In genomic region chr6:52664185-52664990, GRCh38 we compare ENCODE assay signal across 8 cellular contexts. TPM values are rescaled to one million over a fixed set of nuclear protein-coding genes. Genes with fewer than 3 reads are reported as not detected.
DNase-seq lines count a peak whose midpoint lies in the region; ATAC-seq, FAIRE-seq and TF ChIP-seq lines count a peak whose summit lies in the region.

No MANE protein-coding gene starts in this region.

- no peaks in the 10 kb centered on the region for H3K9me3 Mint-ChIP-seq in activated naive CD8-positive, alpha-beta T cell treated with anti-CD3 and anti-CD28 coated beads, Interleukin-2, amount 50 U/mL, for 24 hours

- H3K27ac ChIP-seq in SK-N-SH (ENCODE audit: low read depth in 2 of 2, low read length in 1 of 2) (peak overlapping the region; percentile 39 to 87; a peak in 2 of 4 replicates), pancreas (peak overlapping the region; percentile 20 to 84 (median 62))

- peak overlapping the region; percentile 67 for H3K9ac ChIP-seq in SK-N-SH

- H3K27me3 ChIP-seq in SK-N-SH (ENCODE audit: insufficient read depth) (no peaks in the 10 kb centered on the region), pancreas (no peaks in the 10 kb centered on the region)

- FAIRE-seq in pancreas (lab: Jason Lieb, UNC) = no peak

- no peaks in the 10 kb centered on the region for H3K36me3 Mint-ChIP-seq in activated naive CD8-positive, alpha-beta T cell treated with anti-CD3 and anti-CD28 coated beads, Interleukin-2, amount 50 U/mL, for 24 hours (ENCODE audit: low read depth)

- H4K20me1 ChIP-seq in SK-N-SH (ENCODE audit: insufficient read depth) = no peaks in the 10 kb centered on the region

- no peak for TF ChIP-seq EP300 in SK-N-SH (IDR thresholded peaks at IDR 0.05; ENCODE audit: borderline replicate concordance in 1 of 2, low read depth in 1 of 2, low read length in 1 of 2)

- TF ChIP-seq RAD21 in SK-N-SH (IDR thresholded peaks at IDR 0.05; ENCODE audit: low read length) = no peak

- CTCF ChIA-PET in SK-N-SH (lab: Yijun Ruan, JAX) = interaction anchor here (1.1 to 2.4 kb wide), 10 partner anchors 10 to 763 kb away, joined by 3 to 13 read pairs (median 6); partner anchors contain the start of genes EFHC1 and MCM3

- peaks cover 5% of the 10 kb centered on the region for H3K4me1 Mint-ChIP-seq in activated naive CD8-positive, alpha-beta T cell treated with anti-CD3 and anti-CD28 coated beads, Interleukin-2, amount 50 U/mL, for 24 hours

- peaks cover 2% of the 10 kb centered on the region for H3K27me3 Mint-ChIP-seq in activated naive CD8-positive, alpha-beta T cell treated with anti-CD3 and anti-CD28 coated beads, Interleukin-2, amount 50 U/mL, for 24 hours

- intact Hi-C loops in cardiac septum (cut with DNase I) (loop anchor here (5.0 kb wide), 2 partner anchors 142 to 162 kb away; no protein-coding TSS in a partner anchor), pancreas (cut with DNase I) (loop anchor here in 2 of 3 donors (2.0 to 5.0 kb wide), 2 partner anchors 247 to 252 kb away; no protein-coding TSS in a partner anchor)

- ATAC-seq in HG02610 (IDR thresholded peaks at IDR 0.05; ENCODE audit: unreplicated experiment) (peak; percentile 91), pancreas (peak; percentile 96 to 99 (median 98))
- ATAC-seq in activated naive CD8-positive, alpha-beta T cell treated with anti-CD3 and anti-CD28 coated beads, Interleukin-2, amount 50 U/mL, for 24 hours = peak; percentile 96

- 2% methylated on average over 41 of the region's 53 CpGs for WGBS in SK-N-SH (ENCODE audit: low lambda C conversion rate)
- WGBS in pancreas, 2 donors = 1% methylated on average over 40 to 53 of the region's 53 CpGs

- H3K79me2 ChIP-seq in SK-N-SH (ENCODE audit: insufficient read depth) = peaks cover 30% of the 10 kb centered on the region; the same call in 1 of the 2 replicates

- H3K4me2 ChIP-seq in SK-N-SH = peak overlapping the region; percentile 78

- H3K27ac Mint-ChIP-seq in activated naive CD8-positive, alpha-beta T cell treated with anti-CD3 and anti-CD28 coated beads, Interleukin-2, amount 50 U/mL, for 24 hours = no peak overlapping the region

- POLR2A ChIA-PET in SK-N-SH (lab: Yijun Ruan, JAX) = interaction anchor here (1.1 kb wide), 1 partner anchor 302 kb away, joined by 3 read pairs; the partner anchor contains the start of gene PAQR8

- H3F3A ChIP-seq in SK-N-SH (replicated peaks; ENCODE audit: insufficient read depth) = peaks cover 21% of the 10 kb centered on the region

- H3K4me3 ChIP-seq in GM12865 (ENCODE audit: low read depth, low read length) (peak overlapping the region; percentile 78), NB4 (ENCODE audit: low read depth, low read length) (peak overlapping the region; percentile 68), SK-N-SH (ENCODE audit: low read depth in 2 of 2, low read length in 1 of 2) (peak overlapping the region; percentile 65 to 75), pancreas (peak overlapping the region; percentile 58 to 76 (median 71))

- H3K9me3 ChIP-seq in SK-N-SH (no peaks in the 10 kb centered on the region), pancreas (no peaks in the 10 kb centered on the region)

- peak; percentile 58 for TF ChIP-seq POLR2A in NB4 (IDR thresholded peaks at IDR 0.05; ENCODE audit: extremely low read depth, insufficient read length)

- peaks cover 7 to 32% of the 10 kb centered on the region in 2 experiments; a peak in 3 of 4 replicates for H3K4me1 ChIP-seq in SK-N-SH (ENCODE audit: control insufficient read depth in 1 of 2, insufficient read depth in 2 of 2, low read depth in 1 of 2, low read length in 1 of 2)
- H3K4me1 ChIP-seq in pancreas = no peaks in the 10 kb centered on the region

- DNase-seq in GM12865 (ENCODE audit: low read depth) (peak; percentile 97), NB4 (ENCODE audit: low read depth) (peak; percentile 98), SK-N-SH (peak; percentile 97), cardiac septum (ENCODE audit: low spot score) (peak; percentile 94), pancreas (peak; percentile 92 to 96 (median 93)), ureter (ENCODE audit: low spot score) (peak; percentile 90)
- peak; percentile 75 for DNase-seq in activated naive CD8-positive, alpha-beta T cell treated with anti-CD3 and anti-CD28 coated beads, Interleukin-2, amount 50 U/mL, for 24 hours

- peak overlapping the region; percentile 94 for H2AFZ ChIP-seq in SK-N-SH (ENCODE audit: low read depth)

- TF ChIP-seq CTCF in GM12865 (IDR thresholded peaks at IDR 0.05; ENCODE audit: insufficient read depth, low read depth, low read length, missing control alignments) (no peak), NB4 (IDR thresholded peaks at IDR 0.05; ENCODE audit: low read depth, low read length) (no peak), SK-N-SH (IDR thresholded peaks at IDR 0.05) (no peak), pancreas (IDR thresholded peaks at IDR 0.05) (no peak)

- H3K4me3 Mint-ChIP-seq in activated naive CD8-positive, alpha-beta T cell treated with anti-CD3 and anti-CD28 coated beads, Interleukin-2, amount 50 U/mL, for 24 hours = no peak overlapping the region

- H3K36me3 ChIP-seq in SK-N-SH (replicated peaks in 1 of 2; ENCODE audit: control insufficient read depth in 1 of 2, insufficient read depth in 2 of 2, low read length in 1 of 2) (peaks cover 9% of the 10 kb centered on the region in 2 experiments), pancreas (no peaks in the 10 kb centered on the region)

- H3K9me2 ChIP-seq in SK-N-SH = no peaks in the 10 kb centered on the region

TF ChIP-seq in SK-N-SH, 30 proteins besides CTCF, POLR2A, EP300 and RAD21 (continues in another document):
- no peak for TF ChIP-seq GABPA (IDR thresholded peaks at IDR 0.05; ENCODE audit: low read depth)
- no peak for TF ChIP-seq TEAD4 (IDR thresholded peaks at IDR 0.05; ENCODE audit: borderline replicate concordance, insufficient read depth)
- TF ChIP-seq, protein P1, sequence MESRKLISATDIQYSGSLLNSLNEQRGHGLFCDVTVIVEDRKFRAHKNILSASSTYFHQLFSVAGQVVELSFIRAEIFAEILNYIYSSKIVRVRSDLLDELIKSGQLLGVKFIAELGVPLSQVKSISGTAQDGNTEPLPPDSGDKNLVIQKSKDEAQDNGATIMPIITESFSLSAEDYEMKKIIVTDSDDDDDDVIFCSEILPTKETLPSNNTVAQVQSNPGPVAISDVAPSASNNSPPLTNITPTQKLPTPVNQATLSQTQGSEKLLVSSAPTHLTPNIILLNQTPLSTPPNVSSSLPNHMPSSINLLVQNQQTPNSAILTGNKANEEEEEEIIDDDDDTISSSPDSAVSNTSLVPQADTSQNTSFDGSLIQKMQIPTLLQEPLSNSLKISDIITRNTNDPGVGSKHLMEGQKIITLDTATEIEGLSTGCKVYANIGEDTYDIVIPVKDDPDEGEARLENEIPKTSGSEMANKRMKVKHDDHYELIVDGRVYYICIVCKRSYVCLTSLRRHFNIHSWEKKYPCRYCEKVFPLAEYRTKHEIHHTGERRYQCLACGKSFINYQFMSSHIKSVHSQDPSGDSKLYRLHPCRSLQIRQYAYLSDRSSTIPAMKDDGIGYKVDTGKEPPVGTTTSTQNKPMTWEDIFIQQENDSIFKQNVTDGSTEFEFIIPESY (IDR thresholded peaks at IDR 0.05; ENCODE audit: borderline replicate concordance, low read depth) = 0 out of 2 replicates have a peak, but pooled peaks have one; percentile 31
- peak; percentile 79; the same call in 1 of the 2 replicates for TF ChIP-seq TAF1 (IDR thresholded peaks at IDR 0.05; ENCODE audit: borderline replicate concordance, low read depth, low read length)
- TF ChIP-seq, protein P2, sequence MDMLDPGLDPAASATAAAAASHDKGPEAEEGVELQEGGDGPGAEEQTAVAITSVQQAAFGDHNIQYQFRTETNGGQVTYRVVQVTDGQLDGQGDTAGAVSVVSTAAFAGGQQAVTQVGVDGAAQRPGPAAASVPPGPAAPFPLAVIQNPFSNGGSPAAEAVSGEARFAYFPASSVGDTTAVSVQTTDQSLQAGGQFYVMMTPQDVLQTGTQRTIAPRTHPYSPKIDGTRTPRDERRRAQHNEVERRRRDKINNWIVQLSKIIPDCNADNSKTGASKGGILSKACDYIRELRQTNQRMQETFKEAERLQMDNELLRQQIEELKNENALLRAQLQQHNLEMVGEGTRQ (IDR thresholded peaks at IDR 0.05; ENCODE audit: borderline replicate concordance, low read depth, low read length) = no peak
- TF ChIP-seq NRF1 (IDR thresholded peaks at IDR 0.05; ENCODE audit: low read depth, low read length) = no peak
- no peak for TF ChIP-seq FOXJ3 (CRISPR knock-in tag; IDR thresholded peaks at IDR 0.05)
- TF ChIP-seq, protein P3, sequence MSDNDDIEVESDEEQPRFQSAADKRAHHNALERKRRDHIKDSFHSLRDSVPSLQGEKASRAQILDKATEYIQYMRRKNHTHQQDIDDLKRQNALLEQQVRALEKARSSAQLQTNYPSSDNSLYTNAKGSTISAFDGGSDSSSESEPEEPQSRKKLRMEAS (IDR thresholded peaks at IDR 0.05; ENCODE audit: low read depth) = no peak
- peak; percentile 87 for TF ChIP-seq REST (IDR thresholded peaks at IDR 0.05; ENCODE audit: low read depth, low read length)

RNA-seq across cellular contexts. Expression of gene TMEM14A, which starts 6.5 kb away (rescaled TPM):
- polyA plus RNA-seq in SK-N-SH (2012; rRNA removed) = 42.4 and 48.7 TPM in 2 replicates
- 60.0 and 68.7 TPM in 2 replicates for polyA plus RNA-seq in SK-N-SH (2012; cell fraction: cytosol; rRNA removed)
- polyA plus RNA-seq in SK-N-SH (2012; cell fraction: nucleus; rRNA removed) = 5.1 and 18.3 TPM in 2 replicates
- total RNA-seq in cardiac septum = 8.3 TPM
- total RNA-seq in pancreas = 10 to 100 TPM; 12.4 to 24.4 (median 17.3) TPM
- polyA plus RNA-seq in pancreas = 10 to 100 TPM; 15.9 to 29.6 TPM
- total RNA-seq in ureter = 21.4 TPM

Comparison
In these comparisons a context has a peak if more than half of its experiments do, and no peak if none do; other contexts are left out.
1. Peak in every context shown above with its lines: DNase-seq, ATAC-seq, H3K4me3 ChIP-seq and H3K27ac ChIP-seq.